ENCODE assay signal across 8 cellular contexts in the genomic region with DNA sequence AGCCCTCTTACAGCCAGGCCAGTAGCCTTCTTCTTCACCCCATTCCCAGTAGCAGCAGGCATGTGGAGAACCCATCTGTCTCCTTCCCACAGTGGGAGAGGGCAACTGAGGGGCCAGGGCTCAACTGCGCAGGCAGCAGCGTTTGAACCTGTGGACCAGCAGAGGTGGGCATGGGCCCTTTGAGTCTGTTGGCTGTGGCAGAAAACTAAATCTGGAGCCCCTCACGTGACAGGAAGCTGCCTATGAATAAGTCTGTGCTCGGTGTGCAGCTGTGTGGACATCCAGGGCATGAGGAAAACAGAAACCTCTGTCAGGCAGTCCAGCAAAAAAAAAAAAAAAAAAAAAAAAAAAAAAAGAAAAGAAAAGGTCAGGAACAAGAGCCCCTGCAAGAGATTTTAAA.
DNase-seq lines count a peak whose midpoint lies in the region; ATAC-seq and TF ChIP-seq lines count a peak whose summit lies in the region.

No MANE protein-coding gene starts in this region.

- no peaks in the 10 kb centered on the region for H3K9me3 ChIP-seq in Karpas-422 (ENCODE audit: low read length)

- H3K4me2 ChIP-seq in Karpas-422 (ENCODE audit: low read depth, low read length, poor library complexity, severe bottlenecking) = peak overlapping the region; percentile 75

- H3K27ac ChIP-seq in Karpas-422 (ENCODE audit: low read length) = peak overlapping the region; percentile 91

- DNase-seq in Karpas-422 (peak; percentile 87), germinal center (ENCODE audit: low spot score) (peak; percentile 56), NCI-H524 (lab: John Stamatoyannopoulos, UW) (no peak), retina (no peak)
- DNase-seq in stimulated activated CD4-positive, alpha-beta T cell treated with anti-CD3 and anti-CD28 coated beads, Interleukin-4, amount 100 ng/mL, for 24 hours = no peak
- no peak for DNase-seq in stimulated activated CD4-positive, alpha-beta T cell treated with anti-CD3 and anti-CD28 coated beads, Interleukin-4, amount 100 ng/mL, for 1 hour

- peak overlapping the region; percentile 50 for H3K4me3 ChIP-seq in Karpas-422 (ENCODE audit: low read length)

- H3K9me2 ChIP-seq in Karpas-422 (replicated peaks; ENCODE audit: insufficient read depth, low read length) = no peaks in the 10 kb centered on the region

- no peaks in the 10 kb centered on the region for H3K36me3 ChIP-seq in Karpas-422 (ENCODE audit: insufficient read depth, low read length)

- no peaks in the 10 kb centered on the region for H4K20me1 ChIP-seq in Karpas-422 (ENCODE audit: insufficient read depth, low read depth, low read length)

- peak; percentile 14 for TF ChIP-seq POLR2A in GM18505 (IDR thresholded peaks at IDR 0.05; ENCODE audit: borderline replicate concordance, extremely low read depth, insufficient read depth, insufficient read length)

- H3K79me2 ChIP-seq in Karpas-422 (ENCODE audit: low read length) = no peaks in the 10 kb centered on the region

- H3K27me3 ChIP-seq in Karpas-422 (ENCODE audit: low read length) = no peaks in the 10 kb centered on the region

- ATAC-seq in GM18505 (IDR thresholded peaks at IDR 0.05; ENCODE audit: unreplicated experiment) = peak; percentile 76
- ATAC-seq in GM21528 (IDR thresholded peaks at IDR 0.05; ENCODE audit: low FRiP score, unreplicated experiment) = peak; percentile 70

- H2AFZ ChIP-seq in Karpas-422 (ENCODE audit: low read length) = peak overlapping the region; percentile 80

- peak overlapping the region; percentile 67 for H3K9ac ChIP-seq in Karpas-422 (ENCODE audit: low read length)

- peaks cover 52% of the 10 kb centered on the region for H3K4me1 ChIP-seq in Karpas-422 (ENCODE audit: low read length)

Comparison
In these comparisons a context has a peak if more than half of its experiments do, and no peak if none do; other contexts are left out.
1. DNase-seq: peak in Karpas-422 (single experiment) and germinal center (single experiment); none in NCI-H524 (0 of 2), retina (single experiment), stimulated activated CD4-positive, alpha-beta T cell treated with anti-CD3 and anti-CD28 coated beads, Interleukin-4, amount 100 ng/mL, for 24 hours (single experiment) and stimulated activated CD4-positive, alpha-beta T cell treated with anti-CD3 and anti-CD28 coated beads, Interleukin-4, amount 100 ng/mL, for 1 hour (single experiment).